Comparison of ENCODE assay signal across 12 cellular contexts in genomic region chr3:110069641-110070538, GRCh38.
A peak's percentile ranks its signal among the peaks of the same experiment; 100 is the strongest.
DNase-seq lines count a peak whose midpoint lies in the region; ATAC-seq and TF ChIP-seq lines count a peak whose summit lies in the region.
"Had no signal": no experiment of that assay in that cellular context is flagged by ENCODE, and none has a peak within 500 bp of the region (broad histone marks: within the 10 kb centered on the region; RNA-seq: fewer than 3 reads in every experiment).

No MANE protein-coding gene starts in this region.

- no peak overlapping the region for H3K4me3 ChIP-seq in mammary epithelial cell (replicated peaks in 1 of 3; ENCODE audit: insufficient read depth in 1 of 3, low read depth in 2 of 3, low read length in 3 of 3)
- H3K4me3 ChIP-seq in breast epithelium = no peak overlapping the region
- no peak overlapping the region for H3K4me3 ChIP-seq in left ventricle myocardium inferior
- no peak overlapping the region for H3K4me3 ChIP-seq in lower leg skin (ENCODE audit: low read depth, poor library complexity, severe bottlenecking)
- H3K4me3 ChIP-seq in BE2C (ENCODE audit: low read depth, low read length) = no peak overlapping the region
- H3K4me3 ChIP-seq: SJSA1, spleen had no signal

- H3K27ac ChIP-seq in mammary epithelial cell (ENCODE audit: insufficient read depth, low read depth, low read length) (peak overlapping the region; percentile 11), breast epithelium (no peak overlapping the region), left ventricle myocardium inferior (replicated peaks) (peak overlapping the region; percentile 53)
- H3K27ac ChIP-seq: SJSA1, spleen had no signal

- H3K79me2 ChIP-seq in mammary epithelial cell (ENCODE audit: insufficient read depth, low read length) = no peaks in the 10 kb centered on the region

- no peaks in the 10 kb centered on the region for H3K27me3 Mint-ChIP-seq in activated naive CD8-positive, alpha-beta T cell treated with anti-CD3 and anti-CD28 coated beads, Interleukin-2, amount 50 U/mL, for 24 hours
- no peaks in the 10 kb centered on the region for H3K27me3 Mint-ChIP-seq in activated CD8-positive, alpha-beta memory T cell treated with anti-CD3 and anti-CD28 coated beads, Interleukin-2, amount 10 ng/mL, durations not matched to agents 7 days and 5 days
- H3K27me3 Mint-ChIP-seq: activated CD4-positive, alpha-beta T cell treated with anti-CD3 and anti-CD28 coated beads, Interleukin-2, amount 10 ng/mL, durations not matched to agents 24 days and 14 days; B cell had no signal

- TF ChIP-seq POLR2A in breast epithelium (IDR thresholded peaks at IDR 0.05) = no peak
- no peak for TF ChIP-seq POLR2A in lower leg skin (IDR thresholded peaks at IDR 0.05)

- H3K4me2 ChIP-seq in mammary epithelial cell (ENCODE audit: insufficient read depth, low read depth, low read length) = no peak overlapping the region

- H3K9me3 Mint-ChIP-seq in activated naive CD8-positive, alpha-beta T cell treated with anti-CD3 and anti-CD28 coated beads, Interleukin-2, amount 50 U/mL, for 24 hours = peaks cover 14% of the 10 kb centered on the region
- H3K9me3 Mint-ChIP-seq in activated CD8-positive, alpha-beta memory T cell treated with anti-CD3 and anti-CD28 coated beads, Interleukin-2, amount 10 ng/mL, durations not matched to agents 7 days and 5 days (ENCODE audit: low read depth) = peaks cover 4% of the 10 kb centered on the region
- H3K9me3 Mint-ChIP-seq: activated CD4-positive, alpha-beta T cell treated with anti-CD3 and anti-CD28 coated beads, Interleukin-2, amount 10 ng/mL, durations not matched to agents 24 days and 14 days had no signal

- peaks cover 5% of the 10 kb centered on the region for H3K36me3 Mint-ChIP-seq in activated naive CD8-positive, alpha-beta T cell treated with anti-CD3 and anti-CD28 coated beads, Interleukin-2, amount 50 U/mL, for 24 hours (ENCODE audit: low read depth)
- H3K36me3 Mint-ChIP-seq in activated CD8-positive, alpha-beta memory T cell treated with anti-CD3 and anti-CD28 coated beads, Interleukin-2, amount 10 ng/mL, durations not matched to agents 7 days and 5 days = peaks cover 5% of the 10 kb centered on the region

- peak overlapping the region; percentile 5 for H3K4me3 Mint-ChIP-seq in activated naive CD8-positive, alpha-beta T cell treated with anti-CD3 and anti-CD28 coated beads, Interleukin-2, amount 50 U/mL, for 24 hours
- H3K4me3 Mint-ChIP-seq in activated CD8-positive, alpha-beta memory T cell treated with anti-CD3 and anti-CD28 coated beads, Interleukin-2, amount 10 ng/mL, durations not matched to agents 7 days and 5 days = no peak overlapping the region
- H3K4me3 Mint-ChIP-seq: activated CD4-positive, alpha-beta T cell treated with anti-CD3 and anti-CD28 coated beads, Interleukin-2, amount 10 ng/mL, durations not matched to agents 24 days and 14 days; B cell had no signal

- intact Hi-C loops in mammary epithelial cell (cut with micrococcal nuclease) = no loop called here
- intact Hi-C loops in breast epithelium (cut with DNase I; ENCODE audit: low total_unique reads) = no loop called here
- intact Hi-C loops in left ventricle myocardium inferior (cut with micrococcal nuclease) = no loop called here
- intact Hi-C loops in lower leg skin (cut with DNase I; ENCODE audit: low total_unique reads) = loop anchor here (5.0 kb wide), 1 partner anchor 1553 kb away; no protein-coding TSS in a partner anchor

- WGBS in mammary epithelial cell (ENCODE audit: low coverage, missing lambda C conversion rate) = 25% methylated on average over 2 of the region's 2 CpGs
- WGBS in lower leg skin, 2 donors = 47 to 58% methylated on average over 2 of the region's 2 CpGs

- CTCF ChIA-PET in mammary epithelial cell (lab: Charles Lee; ENCODE audit: low non-redundant PET) = no interaction called here
- CTCF ChIA-PET in activated CD8-positive, alpha-beta memory T cell treated with anti-CD3 and anti-CD28 coated beads, Interleukin-2, amount 10 ng/mL, durations not matched to agents 7 days and 5 days (lab: Charles Lee) = no interaction called here

- TF ChIP-seq CTCF in mammary epithelial cell (conservative IDR thresholded peaks at IDR 0.05 in 1 of 2, IDR thresholded peaks at IDR 0.05 in 1 of 2; ENCODE audit: extremely low read depth in 1 of 2, insufficient read depth in 1 of 2, low read depth in 1 of 2, low read length in 2 of 2) (no peak), breast epithelium (IDR thresholded peaks at IDR 0.05) (no peak), left ventricle myocardium inferior (IDR thresholded peaks at IDR 0.05; ENCODE audit: borderline replicate concordance) (no peak), lower leg skin (IDR thresholded peaks at IDR 0.05) (no peak), BE2C (IDR thresholded peaks at IDR 0.05; ENCODE audit: low read depth, low read length) (no peak)

- no peaks in the 10 kb centered on the region for H3K9me3 ChIP-seq in mammary epithelial cell (replicated peaks; ENCODE audit: insufficient read depth, low read length)
- peaks cover 5 to 7% of the 10 kb centered on the region in 2 donors for H3K9me3 ChIP-seq in breast epithelium
- H3K9me3 ChIP-seq in left ventricle myocardium inferior (replicated peaks) = no peaks in the 10 kb centered on the region
- no peaks in the 10 kb centered on the region for H3K9me3 ChIP-seq in BE2C
- H3K9me3 ChIP-seq: SJSA1 had no signal

- no peak overlapping the region for H2AFZ ChIP-seq in mammary epithelial cell (ENCODE audit: low read depth, low read length)

- dilution Hi-C loops in mammary epithelial cell (cut with HindIII; ENCODE audit: low sequenced_read_pairs) = no loop called here

- no peaks in the 10 kb centered on the region for H4K20me1 ChIP-seq in mammary epithelial cell (ENCODE audit: insufficient read depth, low read length)

- H3K9ac ChIP-seq in mammary epithelial cell (ENCODE audit: insufficient read depth, low read length) = no peak overlapping the region

- H3K4me1 Mint-ChIP-seq in activated naive CD8-positive, alpha-beta T cell treated with anti-CD3 and anti-CD28 coated beads, Interleukin-2, amount 50 U/mL, for 24 hours = peaks cover 28% of the 10 kb centered on the region
- H3K4me1 Mint-ChIP-seq in activated CD8-positive, alpha-beta memory T cell treated with anti-CD3 and anti-CD28 coated beads, Interleukin-2, amount 10 ng/mL, durations not matched to agents 7 days and 5 days = peaks cover 13% of the 10 kb centered on the region
- H3K4me1 Mint-ChIP-seq: activated CD4-positive, alpha-beta T cell treated with anti-CD3 and anti-CD28 coated beads, Interleukin-2, amount 10 ng/mL, durations not matched to agents 24 days and 14 days; B cell had no signal

- BruUV-seq in mammary epithelial cell (replicated peaks; lab: Mats Ljungman, UMichigan) = no TSS peak

- peak; percentile 83 for ATAC-seq in activated naive CD8-positive, alpha-beta T cell treated with anti-CD3 and anti-CD28 coated beads, Interleukin-2, amount 50 U/mL, for 24 hours
- ATAC-seq in GM21423 (IDR thresholded peaks at IDR 0.05; ENCODE audit: unreplicated experiment) = no peak
- ATAC-seq in activated CD8-positive, alpha-beta memory T cell treated with anti-CD3 and anti-CD28 coated beads, Interleukin-2, amount 10 ng/mL, durations not matched to agents 7 days and 5 days = no peak

- H3K4me1 ChIP-seq in mammary epithelial cell (ENCODE audit: insufficient read depth, low read length) (no peaks in the 10 kb centered on the region), breast epithelium (no peaks in the 10 kb centered on the region), left ventricle myocardium inferior (peaks cover 27% of the 10 kb centered on the region), BE2C (no peaks in the 10 kb centered on the region)
- H3K4me1 ChIP-seq: SJSA1, spleen had no signal

- in situ Hi-C loops in mammary epithelial cell (cut with MboI; ENCODE audit: low sequenced_read_pairs in 2 of 2) = no loop called here

- peak overlapping the region; percentile 76 for H3K27ac Mint-ChIP-seq in activated naive CD8-positive, alpha-beta T cell treated with anti-CD3 and anti-CD28 coated beads, Interleukin-2, amount 50 U/mL, for 24 hours
- no peak overlapping the region for H3K27ac Mint-ChIP-seq in activated CD8-positive, alpha-beta memory T cell treated with anti-CD3 and anti-CD28 coated beads, Interleukin-2, amount 10 ng/mL, durations not matched to agents 7 days and 5 days
- H3K27ac Mint-ChIP-seq: activated CD4-positive, alpha-beta T cell treated with anti-CD3 and anti-CD28 coated beads, Interleukin-2, amount 10 ng/mL, durations not matched to agents 24 days and 14 days; B cell had no signal

- peak; percentile 85 for DNase-seq in mammary epithelial cell
- DNase-seq in breast epithelium (ENCODE audit: low spot score in 2 of 2) = no peak
- no peak for DNase-seq in activated naive CD8-positive, alpha-beta T cell treated with anti-CD3 and anti-CD28 coated beads, Interleukin-2, amount 50 U/mL, for 24 hours
- DNase-seq in left ventricle myocardium inferior = no peak
- DNase-seq in lower leg skin (ENCODE audit: low spot score in 2 of 2) = no peak
- no peak for DNase-seq in activated CD8-positive, alpha-beta memory T cell treated with anti-CD3 and anti-CD28 coated beads, Interleukin-2, amount 10 ng/mL, durations not matched to agents 7 days and 5 days
- DNase-seq in BE2C = no peak
- DNase-seq: activated CD4-positive, alpha-beta T cell treated with anti-CD3 and anti-CD28 coated beads, Interleukin-2, amount 10 ng/mL, durations not matched to agents 24 days and 14 days; spleen had no signal

- H3K36me3 ChIP-seq in mammary epithelial cell (ENCODE audit: insufficient read depth, low read length) (no peaks in the 10 kb centered on the region), breast epithelium (no peaks in the 10 kb centered on the region), left ventricle myocardium inferior (no peaks in the 10 kb centered on the region), BE2C (no peaks in the 10 kb centered on the region)
- H3K36me3 ChIP-seq: SJSA1, spleen had no signal

- no peaks in the 10 kb centered on the region for H3K27me3 ChIP-seq in mammary epithelial cell (ENCODE audit: insufficient read depth, low read length)
- no peaks in the 10 kb centered on the region for H3K27me3 ChIP-seq in breast epithelium
- no peaks in the 10 kb centered on the region for H3K27me3 ChIP-seq in left ventricle myocardium inferior (ENCODE audit: low read depth)
- H3K27me3 ChIP-seq in BE2C = no peaks in the 10 kb centered on the region
- H3K27me3 ChIP-seq: SJSA1, spleen had no signal

Comparison
In these comparisons a context has a peak if more than half of its experiments do, and no peak if none do; other contexts are left out.
1. H3K27ac ChIP-seq: peak in mammary epithelial cell (single experiment) and left ventricle myocardium inferior (single experiment); none in breast epithelium (0 of 2).